Comparison of ENCODE assay signal across 8 cellular contexts in genomic region chr3:161423911-161424522, GRCh38. TPM values are rescaled to one million over a fixed set of nuclear protein-coding genes. Genes with fewer than 3 reads are reported as not detected.
DNase-seq lines count a peak whose midpoint lies in the region; ATAC-seq, FAIRE-seq and TF ChIP-seq lines count a peak whose summit lies in the region.

No MANE protein-coding gene starts in this region.

- 66 to 75% methylated on average over 4 of the region's 5 CpGs for WGBS in endodermal cell (ENCODE audit: insufficient coverage in 1 of 2, insufficient read length in 1 of 2), 2 experiments

- H3K36me3 ChIP-seq in OCI-LY3 (replicated peaks; ENCODE audit: low read depth, low read length) (no peaks in the 10 kb centered on the region), endodermal cell (ENCODE audit: control insufficient read depth, insufficient read depth, low read length) (no peaks in the 10 kb centered on the region)
- no peaks in the 10 kb centered on the region for H3K36me3 ChIP-seq in naive thymus-derived CD4-positive, alpha-beta T cell (ENCODE audit: control insufficient read depth in 2 of 3, insufficient read depth in 3 of 3, low read length in 3 of 3)

- H3K4me3 Mint-ChIP-seq in endodermal cell, result no peak overlapping the region
- H3K4me3 Mint-ChIP-seq in naive thymus-derived CD4-positive, alpha-beta T cell, result no peak overlapping the region

- no peaks in the 10 kb centered on the region for H3K79me2 ChIP-seq in OCI-LY3 (ENCODE audit: low read length)

- H3K9me3 ChIP-seq in OCI-LY3 (ENCODE audit: insufficient read depth, low read length) (no peaks in the 10 kb centered on the region), endodermal cell (ENCODE audit: control insufficient read depth, low read length) (no peaks in the 10 kb centered on the region)
- H3K9me3 ChIP-seq in naive thymus-derived CD4-positive, alpha-beta T cell (ENCODE audit: control insufficient read depth in 2 of 3, low read length in 3 of 3), result no peaks in the 10 kb centered on the region

- H3K4me2 ChIP-seq in OCI-LY3 (ENCODE audit: low read length), result no peak overlapping the region

- ATAC-seq in naive thymus-derived CD4-positive, alpha-beta T cell, result peak; percentile 61
- ATAC-seq in HG03520 (IDR thresholded peaks at IDR 0.05; ENCODE audit: unreplicated experiment), result no peak
- ATAC-seq in GM18498 (IDR thresholded peaks at IDR 0.05; ENCODE audit: unreplicated experiment), result no peak

- H3K27me3 ChIP-seq in HL-60 (ENCODE audit: insufficient read depth, poor library complexity, severe bottlenecking), result no peaks in the 10 kb centered on the region
- no peaks in the 10 kb centered on the region for H3K27me3 ChIP-seq in OCI-LY3 (ENCODE audit: low read depth, low read length)
- H3K27me3 ChIP-seq in endodermal cell (ENCODE audit: control insufficient read depth, insufficient read depth, low read length, poor library complexity, severe bottlenecking), result no peaks in the 10 kb centered on the region
- no peaks in the 10 kb centered on the region for H3K27me3 ChIP-seq in naive thymus-derived CD4-positive, alpha-beta T cell (ENCODE audit: control insufficient read depth in 2 of 2, insufficient read depth in 2 of 2, low read length in 2 of 2)

- CTCF ChIA-PET in naive thymus-derived CD4-positive, alpha-beta T cell (lab: Charles Lee), result interaction anchor here (0.5 to 3.1 kb wide), 7 partner anchors 14 to 1418 kb away, joined by 3 to 19 read pairs (median 4); no protein-coding TSS in a partner anchor

- no peak overlapping the region for H3K4me3 ChIP-seq in HL-60 (replicated peaks; ENCODE audit: insufficient read depth, low read length)
- H3K4me3 ChIP-seq in OCI-LY3 (ENCODE audit: low read length), result no peak overlapping the region
- no peak overlapping the region for H3K4me3 ChIP-seq in endodermal cell (ENCODE audit: low read length)
- no peak overlapping the region for H3K4me3 ChIP-seq in naive thymus-derived CD4-positive, alpha-beta T cell (ENCODE audit: low read length)

- TF ChIP-seq CTCF in GM13976 (IDR thresholded peaks at IDR 0.05; ENCODE audit: borderline replicate concordance, control extremely low read depth, extremely low read depth, insufficient read depth, missing control alignments), result peak; percentile 38
- peak; percentile 35 for TF ChIP-seq CTCF in HL-60 (IDR thresholded peaks at IDR 0.05; ENCODE audit: insufficient read depth, low read length)
- TF ChIP-seq CTCF in OCI-LY3 (IDR thresholded peaks at IDR 0.05; ENCODE audit: low read depth, low read length), result peak; percentile 74
- peak; percentile 89 for TF ChIP-seq CTCF in endodermal cell (conservative IDR thresholded peaks at IDR 0.05)

- peak; percentile 98 for FAIRE-seq in A204.1 (lab: Jason Lieb, UNC)

- H4K20me1 ChIP-seq in OCI-LY3 (ENCODE audit: insufficient read depth, low read length), result no peaks in the 10 kb centered on the region

- H3K27ac Mint-ChIP-seq in endodermal cell, result no peak overlapping the region
- H3K27ac Mint-ChIP-seq in naive thymus-derived CD4-positive, alpha-beta T cell, result no peak overlapping the region

- POLR2A ChIA-PET in naive thymus-derived CD4-positive, alpha-beta T cell (lab: Charles Lee), result no interaction called here

- peaks cover 19% of the 10 kb centered on the region for H3K4me1 Mint-ChIP-seq in endodermal cell
- H3K4me1 Mint-ChIP-seq in naive thymus-derived CD4-positive, alpha-beta T cell, result peaks cover 0 to 6% (median 3%) of the 10 kb centered on the region in 7 donors

- H2AFZ ChIP-seq in OCI-LY3 (ENCODE audit: low read depth, low read length), result no peak overlapping the region

- DNase-seq in GM13976 (ENCODE audit: low spot score) (peak; percentile 58), HL-60 (ENCODE audit: low read depth in 1 of 2, low spot score in 1 of 2) (no peak), endodermal cell (no peak)
- DNase-seq in naive thymus-derived CD4-positive, alpha-beta T cell, result peak in 6 of 9 donors; percentile 29 to 54 (median 48)

- no peak overlapping the region for H3K9ac ChIP-seq in OCI-LY3 (ENCODE audit: low read length)
- no peak overlapping the region for H3K9ac ChIP-seq in endodermal cell (ENCODE audit: extremely low read depth, low read length, poor library complexity, severe bottlenecking)

- H3K9me3 Mint-ChIP-seq in endodermal cell, result peaks cover under 1% of the 10 kb centered on the region
- H3K9me3 Mint-ChIP-seq in naive thymus-derived CD4-positive, alpha-beta T cell, result no peaks in the 10 kb centered on the region

- intact Hi-C loops in naive thymus-derived CD4-positive, alpha-beta T cell (cut with micrococcal nuclease), result loop anchor here (1.0 to 5.0 kb wide), 9 partner anchors 15 to 737 kb away; no protein-coding TSS in a partner anchor

- H3K27ac ChIP-seq in HL-60 (replicated peaks) (no peak overlapping the region), OCI-LY3 (ENCODE audit: low read length) (no peak overlapping the region), endodermal cell (ENCODE audit: low read depth, low read length) (no peak overlapping the region)
- no peak overlapping the region for H3K27ac ChIP-seq in naive thymus-derived CD4-positive, alpha-beta T cell (ENCODE audit: low read depth, low read length)

- in situ Hi-C loops in GM13976 (cut with MboI; ENCODE audit: low sequenced_read_pairs, unreplicated experiment), result loop anchor here (25.0 kb wide), 3 partner anchors 312 to 712 kb away; partner anchors contain the start of gene B3GALNT1

- peaks cover 20% of the 10 kb centered on the region for H3K4me1 ChIP-seq in OCI-LY3 (ENCODE audit: low read length)
- H3K4me1 ChIP-seq in endodermal cell (ENCODE audit: control insufficient read depth, insufficient read depth, low read length), result peaks cover 5% of the 10 kb centered on the region
- H3K4me1 ChIP-seq in naive thymus-derived CD4-positive, alpha-beta T cell (ENCODE audit: control insufficient read depth in 2 of 2, insufficient read depth in 2 of 2, low read length in 2 of 2), result no peaks in the 10 kb centered on the region

- no peaks in the 10 kb centered on the region for H3K27me3 Mint-ChIP-seq in endodermal cell (ENCODE audit: insufficient read depth)
- H3K27me3 Mint-ChIP-seq in naive thymus-derived CD4-positive, alpha-beta T cell, result peaks cover 0 to 10% (median 5%) of the 10 kb centered on the region in 5 donors

- no peaks in the 10 kb centered on the region for H3K36me3 Mint-ChIP-seq in endodermal cell (ENCODE audit: low read depth)
- H3K36me3 Mint-ChIP-seq in naive thymus-derived CD4-positive, alpha-beta T cell, result no peaks in the 10 kb centered on the region

RNA-seq across cellular contexts. Expression of gene SPTSSB, which starts 52.7 kb away (rescaled TPM):
- total RNA-seq in endodermal cell, result 1 to 10 TPM in 1 of 2 donors, under 1 TPM in 1; 0.64 to 2.3 TPM
- polyA plus RNA-seq in endodermal cell (2013, experiment 1 of 2), result 3.1 TPM
- 0.70 TPM for polyA plus RNA-seq in endodermal cell (2013, experiment 2 of 2)
- 1 to 10 TPM in 1 of 5 experiments, under 1 TPM in 1, not detected in 3; 0.34 to 1.6 TPM for total RNA-seq in naive thymus-derived CD4-positive, alpha-beta T cell
- not detected for polyA plus RNA-seq in naive thymus-derived CD4-positive, alpha-beta T cell

Comparison
In these comparisons a context has a peak if more than half of its experiments do, and no peak if none do; other contexts are left out.
1. DNase-seq: peak in GM13976 (single experiment) and naive thymus-derived CD4-positive, alpha-beta T cell (6 of 9); none in HL-60 (0 of 2) and endodermal cell (single experiment).
2. CTCF ChIP-seq: peak in every context shown above with its lines; median percentile 89 in endodermal cell; 74 in OCI-LY3; 38 in GM13976; 35 in HL-60.